In genomic region chr7:155213385-155213784, GRCh38 we compare ENCODE assay signal across 18 cellular contexts.
DNase-seq lines count a peak whose midpoint lies in the region; ATAC-seq, FAIRE-seq and TF ChIP-seq lines count a peak whose summit lies in the region.
"Had no signal": no experiment of that assay in that cellular context is flagged by ENCODE, and none has a peak within 500 bp of the region (broad histone marks: within the 10 kb centered on the region; RNA-seq: fewer than 3 reads in every experiment).

No MANE protein-coding gene starts in this region.

- H3K27me3 ChIP-seq in GM23338 (ENCODE audit: insufficient read depth): no peaks in the 10 kb centered on the region

- no peaks in the 10 kb centered on the region for H3K36me3 ChIP-seq in GM23338 (ENCODE audit: insufficient read depth)
- H3K36me3 ChIP-seq: transverse colon had no signal

- FAIRE-seq in A549 (lab: Jason Lieb, UNC): no peak
- FAIRE-seq: GM12892, GM19239 had no signal

- POLR2A ChIA-PET in A549 (lab: Yijun Ruan, JAX): no interaction called here

- WGBS in A549 (ENCODE audit: missing lambda C conversion rate): 78% methylated on average over 4 of the region's 4 CpGs

- H3K79me2 ChIP-seq in GM23338 (replicated peaks; ENCODE audit: insufficient read depth): no peaks in the 10 kb centered on the region

- H3K36me3 Mint-ChIP-seq in GM23338 (ENCODE audit: low read depth): no peaks in the 10 kb centered on the region
- H3K36me3 Mint-ChIP-seq: activated naive CD4-positive, alpha-beta T cell treated with anti-CD3 and anti-CD28 coated beads, Interleukin-2, amount 50 U/mL, for 72 hours had no signal

- DNase-seq in A549 (ENCODE audit: low read depth in 1 of 2, low spot score in 1 of 2) (peak in 1 of 2 experiments; percentile 21), GM23338 (ENCODE audit: low spot score) (no peak), astrocyte of the spinal cord (ENCODE audit: low read depth, low spot score) (peak; percentile 37), lung microvascular endothelial cell (ENCODE audit: low read depth in 2 of 2) (peak; percentile 41 to 81), NCI-H2227 (lab: John Stamatoyannopoulos, UW; ENCODE audit: unreplicated experiment) (no peak), 8988T (no peak), NCI-H748 (lab: John Stamatoyannopoulos, UW; ENCODE audit: unreplicated experiment) (no peak)
- DNase-seq: DND-41, Kasumi-1, mammary epithelial cell, NCI-H774, nucleus accumbens, transverse colon had no signal

- no peak overlapping the region for H3K4me3 ChIP-seq in A549
- no peak overlapping the region for H3K4me3 ChIP-seq in GM23338
- H3K4me3 ChIP-seq in astrocyte of the spinal cord (ENCODE audit: low read depth, low read length): no peak overlapping the region

- H3F3A ChIP-seq in GM23338 (replicated peaks; ENCODE audit: low read depth): no peaks in the 10 kb centered on the region

- TF ChIP-seq RAD21 in A549 (conservative IDR thresholded peaks at IDR 0.05 in 1 of 2, IDR thresholded peaks at IDR 0.05 in 1 of 2): no peak

- H4K20me1 ChIP-seq in GM23338 (replicated peaks; ENCODE audit: insufficient read depth): no peaks in the 10 kb centered on the region

- ATAC-seq in A549 (peak in 1 of 2 experiments; percentile 53; a peak in 2 of 6 replicates), GM23338 (no peak), GM18907 (IDR thresholded peaks at IDR 0.05; ENCODE audit: unreplicated experiment) (no peak)
- ATAC-seq: activated naive CD4-positive, alpha-beta T cell treated with anti-CD3 and anti-CD28 coated beads, Interleukin-2, amount 50 U/mL, for 72 hours; esophagus mucosa had no signal

- H3K9me3 ChIP-seq in A549: no peaks in the 10 kb centered on the region
- H3K9me3 ChIP-seq: transverse colon had no signal

- no peak for TF ChIP-seq POLR2A in A549 (IDR thresholded peaks at IDR 0.05; ENCODE audit: low read length)

- TF ChIP-seq EP300 in A549 (IDR thresholded peaks at IDR 0.05): no peak

- no peak overlapping the region for H3K27ac Mint-ChIP-seq in GM23338
- H3K27ac Mint-ChIP-seq: activated naive CD4-positive, alpha-beta T cell treated with anti-CD3 and anti-CD28 coated beads, Interleukin-2, amount 50 U/mL, for 72 hours had no signal

- H3K27ac ChIP-seq in A549: peak overlapping the region; percentile 22 to 52; a peak in 3 of 6 replicates
- no peak overlapping the region for H3K27ac ChIP-seq in GM23338 (ENCODE audit: low read depth)
- H3K27ac ChIP-seq: transverse colon had no signal

- CTCF ChIA-PET in A549 (lab: Yijun Ruan, JAX): no interaction called here

- peaks cover 26% of the 10 kb centered on the region for H3K4me1 ChIP-seq in A549
- H3K4me1 ChIP-seq in GM23338 (ENCODE audit: insufficient read depth): 0 out of 2 replicates have a peak, but pooled peaks cover 4% of the 10 kb centered on the region

- H2AFZ ChIP-seq in GM23338: 0 out of 2 replicates have a peak overlapping the region, but pooled peaks have one; percentile 66

- in situ Hi-C loops in astrocyte of the spinal cord (cut with HindIII; ENCODE audit: low sequenced_read_pairs): no loop called here

- H3K4me3 Mint-ChIP-seq in GM23338: no peak overlapping the region

- H3K27me3 Mint-ChIP-seq in GM23338 (ENCODE audit: insufficient read depth, low read depth, poor library complexity): peaks cover 14% of the 10 kb centered on the region

- TF ChIP-seq CTCF in A549 (IDR thresholded peaks at IDR 0.05) (no peak), GM23338 (conservative IDR thresholded peaks at IDR 0.05; ENCODE audit: low read depth in 2 of 2) (no peak), astrocyte of the spinal cord (IDR thresholded peaks at IDR 0.05; ENCODE audit: low read depth, low read length) (no peak)

- no peaks in the 10 kb centered on the region; the same call in 1 of the 3 replicates for H3K9me3 Mint-ChIP-seq in GM23338
- H3K9me3 Mint-ChIP-seq: activated naive CD4-positive, alpha-beta T cell treated with anti-CD3 and anti-CD28 coated beads, Interleukin-2, amount 50 U/mL, for 72 hours had no signal

- H3K4me1 Mint-ChIP-seq in GM23338: peaks cover 24% of the 10 kb centered on the region

- no peaks in the 10 kb centered on the region for H3K9me2 ChIP-seq in GM23338 (ENCODE audit: insufficient read depth)

- H3K4me2 ChIP-seq in A549 (peak overlapping the region; percentile 4; the same call in 1 of the 3 replicates), GM23338 (no peak overlapping the region)

TF ChIP-seq in A549, 52 proteins besides CTCF, POLR2A, EP300 and RAD21:
- TF ChIP-seq FOSL2 (IDR thresholded peaks at IDR 0.05): no peak
- TF ChIP-seq FOSL2 (CRISPR knock-in tag; IDR thresholded peaks at IDR 0.05): peak; percentile 25; the same call in 1 of the 2 replicates
- TF ChIP-seq ELK1 (IDR thresholded peaks at IDR 0.05; ENCODE audit: low read depth, low read length): no peak

TF ChIP-seq in GM23338, 12 proteins besides CTCF, POLR2A, EP300 and RAD21 (continues in another document):
- no peak for TF ChIP-seq ZNF331 (CRISPR knock-in tag; IDR thresholded peaks at IDR 0.05; ENCODE audit: low read depth)
- TF ChIP-seq JUNB (IDR thresholded peaks at IDR 0.05; ENCODE audit: unreplicated experiment): no peak
- no peak for TF ChIP-seq NANOG (IDR thresholded peaks at IDR 0.05; ENCODE audit: borderline replicate concordance)
- no peak for TF ChIP-seq POLR2AphosphoS5 (IDR thresholded peaks at IDR 0.05; ENCODE audit: low read depth)
- no peak for TF ChIP-seq EZH2phosphoT487 (IDR thresholded peaks at IDR 0.05; ENCODE audit: unreplicated experiment)
- TF ChIP-seq ETS1 (IDR thresholded peaks at IDR 0.05): no peak
- no peak for TF ChIP-seq EZH2 (IDR thresholded peaks at IDR 0.05; ENCODE audit: low read depth, unreplicated experiment)
- no peak for TF ChIP-seq CREB1 (CRISPR knock-in tag; IDR thresholded peaks at IDR 0.05; ENCODE audit: low read depth)
- TF ChIP-seq STAT1 (IDR thresholded peaks at IDR 0.05; ENCODE audit: unreplicated experiment): no peak
- TF ChIP-seq REST (IDR thresholded peaks at IDR 0.05; ENCODE audit: unreplicated experiment): no peak
- no peak for TF ChIP-seq ZNF114 (CRISPR knock-in tag; IDR thresholded peaks at IDR 0.05)

Comparison
In these comparisons a context has a peak if more than half of its experiments do, and no peak if none do; other contexts are left out.
1. DNase-seq: peak in astrocyte of the spinal cord (single experiment) and lung microvascular endothelial cell (2 of 2); none in GM23338 (single experiment), NCI-H2227 (single experiment), 8988T (single experiment) and NCI-H748 (single experiment).